ENCODE assay signal across 9 cellular contexts in genomic region chr7:16668049-16668858, GRCh38. TPM values are rescaled to one million over a fixed set of nuclear protein-coding genes. Genes with fewer than 3 reads are reported as not detected.
DNase-seq lines count a peak whose midpoint lies in the region; ATAC-seq, FAIRE-seq and TF ChIP-seq lines count a peak whose summit lies in the region.
"Had no signal": no experiment of that assay in that cellular context is flagged by ENCODE, and none has a peak within 500 bp of the region (broad histone marks: within the 10 kb centered on the region; RNA-seq: fewer than 3 reads in every experiment).

No MANE protein-coding gene starts in this region.

- H2AFZ ChIP-seq in HepG2 (ENCODE audit: low read length): no peak overlapping the region

- H3K4me3 Mint-ChIP-seq in immature natural killer cell: no peak overlapping the region

- H3K4me1 ChIP-seq in HepG2 (ENCODE audit: insufficient read depth, low read length): peaks cover 15% of the 10 kb centered on the region
- H3K4me1 ChIP-seq: BLaER1 had no signal

- H3K27ac ChIP-seq in brain microvascular endothelial cell: peak overlapping the region; percentile 92
- peak overlapping the region; percentile 3 for H3K27ac ChIP-seq in HepG2 (ENCODE audit: extremely low read length, insufficient read depth, low read length)
- H3K27ac ChIP-seq: BLaER1 had no signal

- H3K79me2 ChIP-seq in HepG2 (ENCODE audit: insufficient read depth, low read length): peaks cover 41% of the 10 kb centered on the region

- H3K27me3 ChIP-seq in brain microvascular endothelial cell (replicated peaks): no peaks in the 10 kb centered on the region
- no peaks in the 10 kb centered on the region for H3K27me3 ChIP-seq in HepG2 (ENCODE audit: control insufficient read depth in 1 of 2, insufficient read depth in 2 of 2, low read length in 2 of 2)
- H3K27me3 ChIP-seq: BLaER1 had no signal

- no peaks in the 10 kb centered on the region for H4K20me1 ChIP-seq in HepG2 (ENCODE audit: insufficient read depth, low read length)

- no peak for ATAC-seq in HepG2
- ATAC-seq in GM19023 (IDR thresholded peaks at IDR 0.05; ENCODE audit: unreplicated experiment): no peak
- ATAC-seq in HG03378 (IDR thresholded peaks at IDR 0.05; ENCODE audit: unreplicated experiment): no peak

- H3K9ac ChIP-seq in HepG2 (ENCODE audit: insufficient read depth, low read depth, low read length): no peak overlapping the region
- H3K9ac ChIP-seq: BLaER1 had no signal

- intact Hi-C loops in HepG2 (cut with micrococcal nuclease; ENCODE audit: unreplicated experiment): loop anchor here (10.0 kb wide), 1 partner anchor 1293 kb away; no protein-coding TSS in a partner anchor

- no peaks in the 10 kb centered on the region for H3K27me3 Mint-ChIP-seq in immature natural killer cell (ENCODE audit: low read depth in 3 of 3)

- TF ChIP-seq RAD21 in HepG2 (CRISPR knock-in tag; IDR thresholded peaks at IDR 0.05): no peak

- no peak overlapping the region for H3K4me3 ChIP-seq in brain microvascular endothelial cell (ENCODE audit: low read depth, low read length)
- H3K4me3 ChIP-seq in HepG2 (replicated peaks in 1 of 3; ENCODE audit: insufficient read depth in 1 of 3, low read depth in 2 of 3, low read length in 3 of 3): no peak overlapping the region
- H3K4me3 ChIP-seq: BLaER1 had no signal

- CTCF ChIA-PET in HepG2 (lab: Yijun Ruan, JAX; ENCODE audit: low intra/inter-chr PET ratio, low total read pairs): no interaction called here

- WGBS in HepG2 (ENCODE audit: low lambda C conversion rate): 88% methylated on average over 11 of the region's 11 CpGs

- H3K36me3 Mint-ChIP-seq in immature natural killer cell: peaks cover 12 to 24% (median 21%) of the 10 kb centered on the region in 3 donors

- peaks cover 2 to 10% of the 10 kb centered on the region in 2 donors for H3K4me1 Mint-ChIP-seq in immature natural killer cell

- peak; percentile 11 for DNase-seq in NCI-H2227 (lab: John Stamatoyannopoulos, UW; ENCODE audit: unreplicated experiment)
- DNase-seq in NCI-H2227 treated with DMSO at 0.1 percent for 48 hours (lab: John Stamatoyannopoulos, UW): no peak
- peak; percentile 99 for DNase-seq in brain microvascular endothelial cell
- peak; percentile 10 for DNase-seq in HepG2 (ENCODE audit: low spot score)
- DNase-seq in activated effector memory CD4-positive, alpha-beta T cell treated with anti-CD3 and anti-CD28 coated beads, Interleukin-2, amount 50 U/mL, for 16 hours: no peak
- no peak for DNase-seq in immature natural killer cell

- no TSS peak for BruUV-seq in HepG2 (replicated peaks; lab: Mats Ljungman, UMichigan)

- no peak for TF ChIP-seq EP300 in HepG2 (IDR thresholded peaks at IDR 0.05; ENCODE audit: low read depth in 2 of 2, low read length in 2 of 2)
- no peak for TF ChIP-seq EP300 in HepG2 (CRISPR knock-in tag; IDR thresholded peaks at IDR 0.05; ENCODE audit: borderline replicate concordance)

- in situ Hi-C loops in brain microvascular endothelial cell (cut with HindIII; ENCODE audit: low pct_ligation_motif_present, low sequenced_read_pairs): no loop called here
- in situ Hi-C loops in HepG2 (cut with HindIII; ENCODE audit: extremely low pct_ligation_motif_present, low pct_unique_long_range_greater_than_20kb): no loop called here

- peaks cover 0 to 2% (median 0%) of the 10 kb centered on the region in 6 donors for H3K9me3 Mint-ChIP-seq in immature natural killer cell

- TF ChIP-seq CTCF in brain microvascular endothelial cell (IDR thresholded peaks at IDR 0.05; ENCODE audit: low read depth, low read length, missing control alignments) (peak; percentile 47), HepG2 (CRISPR knock-in tag; IDR thresholded peaks at IDR 0.05) (no peak)

- H3K4me2 ChIP-seq in HepG2 (ENCODE audit: low read depth, low read length): no peak overlapping the region
- H3K4me2 ChIP-seq: BLaER1 had no signal

- POLR2A ChIA-PET in HepG2 (lab: Yijun Ruan, JAX): interaction anchor here (1.1 kb wide), 1 partner anchor 23 kb away, joined by 4 read pairs; the partner anchor contains the start of gene ANKMY2

- H3K9me3 ChIP-seq in HepG2 (ENCODE audit: low read length): no peaks in the 10 kb centered on the region

- peaks cover 8% of the 10 kb centered on the region for H3K36me3 ChIP-seq in brain microvascular endothelial cell (replicated peaks)
- peaks cover 6 to 19% of the 10 kb centered on the region in 2 experiments; a peak in 4 of 5 replicates for H3K36me3 ChIP-seq in HepG2 (replicated peaks in 1 of 2; ENCODE audit: control insufficient read depth in 1 of 2, insufficient read depth in 2 of 2, low read length in 2 of 2)

- no peak for TF ChIP-seq POLR2A in HepG2 (IDR thresholded peaks at IDR 0.05; ENCODE audit: insufficient read depth in 1 of 2, low read depth in 2 of 2, low read length in 2 of 2)

- no peak for FAIRE-seq in HepG2 (lab: Jason Lieb, UNC)

- peak overlapping the region in 1 of 6 donors; percentile 40 for H3K27ac Mint-ChIP-seq in immature natural killer cell

TF ChIP-seq in HepG2, 621 proteins besides CTCF, POLR2A, EP300 and RAD21 (continues in another document):
- TF ChIP-seq, protein P1, sequence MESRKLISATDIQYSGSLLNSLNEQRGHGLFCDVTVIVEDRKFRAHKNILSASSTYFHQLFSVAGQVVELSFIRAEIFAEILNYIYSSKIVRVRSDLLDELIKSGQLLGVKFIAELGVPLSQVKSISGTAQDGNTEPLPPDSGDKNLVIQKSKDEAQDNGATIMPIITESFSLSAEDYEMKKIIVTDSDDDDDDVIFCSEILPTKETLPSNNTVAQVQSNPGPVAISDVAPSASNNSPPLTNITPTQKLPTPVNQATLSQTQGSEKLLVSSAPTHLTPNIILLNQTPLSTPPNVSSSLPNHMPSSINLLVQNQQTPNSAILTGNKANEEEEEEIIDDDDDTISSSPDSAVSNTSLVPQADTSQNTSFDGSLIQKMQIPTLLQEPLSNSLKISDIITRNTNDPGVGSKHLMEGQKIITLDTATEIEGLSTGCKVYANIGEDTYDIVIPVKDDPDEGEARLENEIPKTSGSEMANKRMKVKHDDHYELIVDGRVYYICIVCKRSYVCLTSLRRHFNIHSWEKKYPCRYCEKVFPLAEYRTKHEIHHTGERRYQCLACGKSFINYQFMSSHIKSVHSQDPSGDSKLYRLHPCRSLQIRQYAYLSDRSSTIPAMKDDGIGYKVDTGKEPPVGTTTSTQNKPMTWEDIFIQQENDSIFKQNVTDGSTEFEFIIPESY (CRISPR knock-in tag; IDR thresholded peaks at IDR 0.05): 0 out of 2 replicates have a peak, but pooled peaks have one; percentile 35
- peak; percentile 94 for TF ChIP-seq CEBPB (IDR thresholded peaks at IDR 0.05; ENCODE audit: borderline replicate concordance, low read depth, low read length)
- TF ChIP-seq ZMAT3 (CRISPR knock-in tag; conservative IDR thresholded peaks at IDR 0.05): no peak

RNA-seq across cellular contexts. Expression of gene BZW2, which starts 22.3 kb away (rescaled TPM):
- 95.2 and 111 TPM in 2 replicates for total RNA-seq in HepG2 (2016; rRNA removed; fragmentation: Illumina TruSeq; extraction: Trizol)
- 24.6 and 26.3 TPM in 2 replicates for total RNA-seq in HepG2 (2016; cell fraction: cytosol; rRNA removed; fragmentation: Illumina TruSeq; extraction: Trizol; ENCODE audit: low read depth)
- 91.8 and 119 TPM in 2 replicates for total RNA-seq in HepG2 (2016; cell fraction: insoluble cytoplasmic fraction; rRNA removed; fragmentation: Illumina TruSeq; extraction: Trizol)
- 43.6 and 54.1 TPM in 2 replicates for total RNA-seq in HepG2 (2016; cell fraction: membrane; rRNA removed; fragmentation: Illumina TruSeq; extraction: Trizol)
- 59.6 and 61.1 TPM in 2 replicates for total RNA-seq in HepG2 (2016; cell fraction: nucleus; rRNA removed; fragmentation: Illumina TruSeq; extraction: Trizol)
- polyA plus RNA-seq in HepG2 (2011; rRNA removed): 18.9 and 21.8 TPM in 2 replicates
- polyA plus RNA-seq in HepG2 (2011; cell fraction: cytosol; rRNA removed): 15.7 and 20.2 TPM in 2 replicates
- 10.2 and 13.5 TPM in 2 replicates for polyA plus RNA-seq in HepG2 (2011; cell fraction: nucleus; rRNA removed)
- 41.3 and 44.8 TPM in 2 replicates for polyA plus RNA-seq in HepG2 (2012)
- polyA plus RNA-seq in HepG2 (2016; cell fraction: cytosol; fragmentation: Illumina TruSeq; extraction: Trizol; ENCODE audit: low read depth): 18.9 and 19.3 TPM in 2 replicates
- polyA plus RNA-seq in HepG2 (2016; cell fraction: insoluble cytoplasmic fraction; fragmentation: Illumina TruSeq; extraction: Trizol; ENCODE audit: low read depth): 110 and 116 TPM in 2 replicates
- polyA plus RNA-seq in HepG2 (2016; cell fraction: membrane; fragmentation: Illumina TruSeq; extraction: Trizol; ENCODE audit: low read depth): 35.7 and 40.4 TPM in 2 replicates
- polyA plus RNA-seq in HepG2 (2016; cell fraction: nucleus; fragmentation: Illumina TruSeq; extraction: Trizol; ENCODE audit: insufficient read depth, low read depth): 70.6 and 75.4 TPM in 2 replicates
- 13.7 and 46.5 TPM in 2 replicates for polyA minus RNA-seq in HepG2 (2011; rRNA and poly(A)+ RNA removed; ENCODE audit: low replicate concordance)
- 18.9 and 20.9 TPM in 2 replicates for polyA minus RNA-seq in HepG2 (2011; cell fraction: cytosol; rRNA and poly(A)+ RNA removed)
- polyA minus RNA-seq in HepG2 (2011; cell fraction: nucleus; rRNA and poly(A)+ RNA removed): 16.3 and 16.4 TPM in 2 replicates
- polyA plus RNA-seq in immature natural killer cell: 10 to 100 TPM; 35.8 to 47.8 (median 41.2) TPM

RNA-seq across cellular contexts. Expression of gene ANKMY2, which starts 22.7 kb away (rescaled TPM):
- 21.6 and 32.0 TPM in 2 replicates for total RNA-seq in HepG2 (2016; rRNA removed; fragmentation: Illumina TruSeq; extraction: Trizol)
- total RNA-seq in HepG2 (2016; cell fraction: cytosol; rRNA removed; fragmentation: Illumina TruSeq; extraction: Trizol; ENCODE audit: low read depth): 3.9 and 4.5 TPM in 2 replicates
- total RNA-seq in HepG2 (2016; cell fraction: insoluble cytoplasmic fraction; rRNA removed; fragmentation: Illumina TruSeq; extraction: Trizol): 24.4 and 33.4 TPM in 2 replicates
- 7.4 and 9.7 TPM in 2 replicates for total RNA-seq in HepG2 (2016; cell fraction: membrane; rRNA removed; fragmentation: Illumina TruSeq; extraction: Trizol)
- 21.8 and 22.0 TPM in 2 replicates for total RNA-seq in HepG2 (2016; cell fraction: nucleus; rRNA removed; fragmentation: Illumina TruSeq; extraction: Trizol)
- polyA plus RNA-seq in HepG2 (2011; rRNA removed) (11.1 and 12.2 TPM in 2 replicates), immature natural killer cell (10 to 100 TPM; 22.2 to 30.5 (median 24.3) TPM)
- 6.9 and 9.6 TPM in 2 replicates for polyA plus RNA-seq in HepG2 (2011; cell fraction: cytosol; rRNA removed)
- polyA plus RNA-seq in HepG2 (2011; cell fraction: nucleus; rRNA removed): 15.2 and 29.4 TPM in 2 replicates
- 8.1 and 11.2 TPM in 2 replicates for polyA plus RNA-seq in HepG2 (2012)
- polyA plus RNA-seq in HepG2 (2016; cell fraction: cytosol; fragmentation: Illumina TruSeq; extraction: Trizol; ENCODE audit: low read depth): 2.0 and 2.3 TPM in 2 replicates
- 24.1 and 25.7 TPM in 2 replicates for polyA plus RNA-seq in HepG2 (2016; cell fraction: insoluble cytoplasmic fraction; fragmentation: Illumina TruSeq; extraction: Trizol; ENCODE audit: low read depth)
- polyA plus RNA-seq in HepG2 (2016; cell fraction: membrane; fragmentation: Illumina TruSeq; extraction: Trizol; ENCODE audit: low read depth): 3.7 and 4.4 TPM in 2 replicates
- polyA plus RNA-seq in HepG2 (2016; cell fraction: nucleus; fragmentation: Illumina TruSeq; extraction: Trizol; ENCODE audit: insufficient read depth, low read depth): 21.6 and 21.7 TPM in 2 replicates
- 5.6 and 11.4 TPM in 2 replicates for polyA minus RNA-seq in HepG2 (2011; rRNA and poly(A)+ RNA removed; ENCODE audit: low replicate concordance)
- polyA minus RNA-seq in HepG2 (2011; cell fraction: cytosol; rRNA and poly(A)+ RNA removed): 5.4 and 6.8 TPM in 2 replicates
- polyA minus RNA-seq in HepG2 (2011; cell fraction: nucleus; rRNA and poly(A)+ RNA removed): 25.9 and 29.4 TPM in 2 replicates

Comparison
In these comparisons a context has a peak if more than half of its experiments do, and no peak if none do; other contexts are left out.
1. DNase-seq: peak in NCI-H2227 (single experiment), brain microvascular endothelial cell (single experiment) and HepG2 (single experiment); none in NCI-H2227 treated with DMSO at 0.1 percent for 48 hours (single experiment), activated effector memory CD4-positive, alpha-beta T cell treated with anti-CD3 and anti-CD28 coated beads, Interleukin-2, amount 50 U/mL, for 16 hours (single experiment) and immature natural killer cell (0 of 3).